In the genomic region with DNA sequence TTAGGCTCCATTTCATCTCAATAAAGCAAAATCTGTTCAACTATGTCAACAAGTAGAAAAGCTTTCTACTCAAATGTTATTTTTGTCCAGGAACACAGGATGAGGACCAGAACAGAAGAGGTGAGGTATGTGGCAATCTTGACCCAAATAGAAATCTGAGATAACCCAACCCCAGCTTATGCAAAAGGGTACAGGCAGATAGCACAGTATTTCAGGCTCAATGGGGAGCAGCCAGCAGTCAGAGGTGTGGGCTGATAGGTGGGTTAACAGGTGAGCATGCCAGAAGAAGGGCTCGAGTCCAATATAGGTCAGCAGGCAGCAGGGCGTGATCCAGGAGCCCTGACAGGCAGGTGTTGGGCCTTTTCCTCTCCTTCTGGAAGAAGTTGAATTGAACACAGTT, we compare ENCODE assay signal across 15 cellular contexts.
"Had no signal": no experiment of that assay in that cellular context is flagged by ENCODE, and none has a peak within 500 bp of the region (broad histone marks: within the 10 kb centered on the region; RNA-seq: fewer than 3 reads in every experiment).

No MANE protein-coding gene starts in this region.

- H3K4me3 ChIP-seq: gastroesophageal sphincter, prostate gland, right lobe of liver, tibial artery had no signal

- H3K27ac Mint-ChIP-seq: immature natural killer cell; natural killer cell treated with Interleukin-12 subunit alpha and Interleukin-12 subunit beta and Interleukin-15 and Interleukin-18, amount 100 ng/mL, for 72 hours; stimulated activated effector memory CD8-positive, alpha-beta T cell treated with anti-CD3 and anti-CD28 coated beads, Interleukin-12 subunit alpha, Interleukin-12 subunit beta, amount 100 ng/mL, for 72 hours had no signal

- H3K4me1 ChIP-seq: parathyroid adenoma, prostate gland had no signal

- H3K36me3 Mint-ChIP-seq: immature natural killer cell; natural killer cell treated with Interleukin-12 subunit alpha and Interleukin-12 subunit beta and Interleukin-15 and Interleukin-18, amount 100 ng/mL, for 72 hours; stimulated activated effector memory CD8-positive, alpha-beta T cell treated with anti-CD3 and anti-CD28 coated beads, Interleukin-12 subunit alpha, Interleukin-12 subunit beta, amount 100 ng/mL, for 72 hours had no signal

- H2AFZ ChIP-seq: parathyroid adenoma had no signal

- H3K4me1 Mint-ChIP-seq: stimulated activated effector memory CD8-positive, alpha-beta T cell treated with anti-CD3 and anti-CD28 coated beads, Interleukin-12 subunit alpha, Interleukin-12 subunit beta, amount 100 ng/mL, for 72 hours had no signal

- H3K9me3 Mint-ChIP-seq: natural killer cell treated with Interleukin-12 subunit alpha and Interleukin-12 subunit beta and Interleukin-15 and Interleukin-18, amount 100 ng/mL, for 72 hours; stimulated activated effector memory CD8-positive, alpha-beta T cell treated with anti-CD3 and anti-CD28 coated beads, Interleukin-12 subunit alpha, Interleukin-12 subunit beta, amount 100 ng/mL, for 72 hours had no signal

- DNase-seq: effector memory CD4-positive, alpha-beta T cell; glutamatergic neuron; immature natural killer cell; mammary epithelial cell; midbrain; right lobe of liver; stimulated activated CD4-positive, alpha-beta T cell treated with anti-CD3 and anti-CD28 coated beads, Interleukin-4, amount 100 ng/mL, for 1 hour; stimulated activated CD8-positive, alpha-beta memory T cell treated with anti-CD3 and anti-CD28 coated beads, Interleukin-4, amount 100 ng/mL, for 48 hours; stimulated activated naive CD8-positive, alpha-beta T cell treated with anti-CD3 and anti-CD28 coated beads, Interleukin-15, Interleukin-2, amounts not matched to agents 100 U/mL and 50 U/mL, for 24 hours; tibial artery had no signal

- H3K9me3 ChIP-seq: gastroesophageal sphincter, prostate gland, right lobe of liver, tibial artery had no signal

- H3K4me3 Mint-ChIP-seq: immature natural killer cell; natural killer cell treated with Interleukin-12 subunit alpha and Interleukin-12 subunit beta and Interleukin-15 and Interleukin-18, amount 100 ng/mL, for 72 hours; stimulated activated effector memory CD8-positive, alpha-beta T cell treated with anti-CD3 and anti-CD28 coated beads, Interleukin-12 subunit alpha, Interleukin-12 subunit beta, amount 100 ng/mL, for 72 hours had no signal

- H3K79me2 ChIP-seq: parathyroid adenoma had no signal

- H3K27ac ChIP-seq: gastroesophageal sphincter, parathyroid adenoma, prostate gland, right lobe of liver, tibial artery had no signal

- H3K27me3 ChIP-seq: gastroesophageal sphincter, right lobe of liver, tibial artery had no signal

- H3K36me3 ChIP-seq: gastroesophageal sphincter, prostate gland, right lobe of liver, tibial artery had no signal
